ENCODE assay signal across 11 cellular contexts in the genomic region with DNA sequence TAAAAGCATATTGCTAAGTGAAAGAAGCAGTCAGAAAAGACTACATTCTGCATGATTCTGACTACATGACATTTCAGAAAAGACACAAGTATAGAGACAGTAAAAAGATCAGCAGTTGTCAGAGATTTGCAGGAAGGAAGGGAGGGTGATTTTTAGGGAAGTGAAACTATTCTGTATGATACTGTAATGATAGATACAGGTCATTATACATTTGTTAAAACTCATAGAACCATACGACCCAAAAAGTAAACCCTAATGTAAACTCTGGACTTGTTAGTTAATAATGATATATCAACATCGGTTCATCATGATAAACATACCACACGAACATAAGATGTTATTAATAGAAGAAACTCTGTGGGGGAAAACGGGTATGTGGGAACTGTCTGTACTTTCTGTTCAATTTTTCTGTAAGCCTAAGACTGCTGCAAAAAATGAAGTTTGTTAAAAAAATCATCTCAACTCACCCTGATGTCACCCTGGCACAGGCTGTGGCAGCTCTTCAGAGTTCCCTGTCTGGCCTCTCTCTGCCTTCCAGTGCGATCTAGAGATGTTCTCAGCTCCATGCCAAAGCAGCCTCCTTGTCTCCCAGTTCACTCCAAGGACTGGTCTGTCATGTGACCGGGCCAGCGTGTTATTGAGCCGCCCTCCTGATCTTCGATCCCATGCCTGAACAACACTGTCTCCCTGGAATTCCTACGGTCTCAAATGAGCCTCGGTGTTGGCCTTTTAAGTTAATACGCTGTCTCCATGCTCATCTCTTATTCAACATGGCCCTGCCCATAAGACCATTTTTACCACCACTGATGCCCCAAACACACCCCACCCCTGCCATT. TPM values are rescaled to one million over a fixed set of nuclear protein-coding genes. Genes with fewer than 3 reads are reported as not detected.
DNase-seq lines count a peak whose midpoint lies in the region; ATAC-seq and TF ChIP-seq lines count a peak whose summit lies in the region.
"Had no signal": no experiment of that assay in that cellular context is flagged by ENCODE, and none has a peak within 500 bp of the region (broad histone marks: within the 10 kb centered on the region; RNA-seq: fewer than 3 reads in every experiment).

No MANE protein-coding gene starts in this region.

- H3K79me1 ChIP-seq in neuronal stem cell (ENCODE audit: low read depth, low read length) (no peaks in the 10 kb centered on the region), H9 (ENCODE audit: insufficient read depth, low read depth, low read length, poor library complexity, severe bottlenecking) (no peaks in the 10 kb centered on the region)

- H3K23ac ChIP-seq in neuronal stem cell (ENCODE audit: low read depth, low read length, poor library complexity) (no peak overlapping the region), H9 (ENCODE audit: insufficient read length, low read depth, low read length) (no peak overlapping the region)

- H3T11ph ChIP-seq in H9 (ENCODE audit: low read length) = no peak overlapping the region

- CTCF ChIA-PET in CD8-positive, alpha-beta memory T cell (lab: Charles Lee) = no interaction called here

- H2AFZ ChIP-seq in neuronal stem cell (ENCODE audit: low read length) = no peak overlapping the region
- no peak overlapping the region for H2AFZ ChIP-seq in H9 (ENCODE audit: low read length)

- H3K18ac ChIP-seq in neuronal stem cell (ENCODE audit: low read length) = no peak overlapping the region
- no peak overlapping the region for H3K18ac ChIP-seq in H9 (ENCODE audit: insufficient read length, low read depth, low read length)

- H3K9me3 Mint-ChIP-seq in H9 = peaks cover 0 to 3% of the 10 kb centered on the region in 2 experiments; a peak in 1 of 5 replicates
- no peaks in the 10 kb centered on the region for H3K9me3 Mint-ChIP-seq in CD8-positive, alpha-beta memory T cell
- H3K9me3 Mint-ChIP-seq: activated naive CD4-positive, alpha-beta T cell treated with anti-CD3 and anti-CD28 coated beads, Interleukin-2, amount 50 U/mL, for 24 hours; T-helper 2 cell treated with Interferon-gamma antibody and Interleukin-4, amounts not matched to agents 5 μg/mL and 100 μg/mL, for 36 hours had no signal

- no peak overlapping the region for H4K5ac ChIP-seq in H9 (ENCODE audit: insufficient read length, low read depth, low read length)

- no peak overlapping the region for H3K14ac ChIP-seq in neuronal stem cell (ENCODE audit: low read length)
- H3K14ac ChIP-seq in H9 (ENCODE audit: insufficient read depth, low read length) = no peak overlapping the region

- H2AK5ac ChIP-seq in neuronal stem cell (ENCODE audit: low read depth, low read length) (no peak overlapping the region), H9 (ENCODE audit: insufficient read length, low read length) (no peak overlapping the region)

- H2BK5ac ChIP-seq in neuronal stem cell (ENCODE audit: low read length) (no peak overlapping the region), H9 (ENCODE audit: insufficient read length, low read length) (no peak overlapping the region)

- POLR2A ChIA-PET in CD8-positive, alpha-beta memory T cell (lab: Charles Lee) = no interaction called here

- ATAC-seq in GM19395 (IDR thresholded peaks at IDR 0.05; ENCODE audit: unreplicated experiment) = peak; percentile 98
- peak; percentile 88 for ATAC-seq in HG02943 (IDR thresholded peaks at IDR 0.05; ENCODE audit: low read depth, unreplicated experiment)

- no peaks in the 10 kb centered on the region; a peak in 1 of 7 replicates for H3K36me3 Mint-ChIP-seq in H9 (ENCODE audit: insufficient read depth in 1 of 3, low read depth in 3 of 3)
- H3K36me3 Mint-ChIP-seq in CD8-positive, alpha-beta memory T cell = no peaks in the 10 kb centered on the region
- H3K36me3 Mint-ChIP-seq: activated naive CD4-positive, alpha-beta T cell treated with anti-CD3 and anti-CD28 coated beads, Interleukin-2, amount 50 U/mL, for 24 hours had no signal

- 70 to 77% (median 71%) methylated on average over 12 of the region's 12 CpGs for WGBS in spleen, 5 donors
- no CpG with 5 or more reads among the region's 12 CpGs for WGBS in neuronal stem cell (ENCODE audit: extremely low coverage in 2 of 2, insufficient read length in 2 of 2, insufficient replicate concordance in 1 of 2), 2 donors
- WGBS in H9 (ENCODE audit: extremely low coverage, insufficient read length, low lambda C conversion rate) = no CpG with 5 or more reads among the region's 12 CpGs

- peaks cover 2% of the 10 kb centered on the region for H3K27me3 Mint-ChIP-seq in H9 (ENCODE audit: low read depth)
- H3K27me3 Mint-ChIP-seq in CD8-positive, alpha-beta memory T cell = peaks cover 15 to 19% of the 10 kb centered on the region in 2 donors

- no peaks in the 10 kb centered on the region for H3K23me2 ChIP-seq in H9 (ENCODE audit: insufficient read length, low read depth, low read length, poor library complexity, severe bottlenecking)

- no peak overlapping the region for H3K56ac ChIP-seq in H9 (ENCODE audit: insufficient read length, low read depth, low read length)

- H3K36me3 ChIP-seq in spleen = no peaks in the 10 kb centered on the region
- no peaks in the 10 kb centered on the region for H3K36me3 ChIP-seq in neuronal stem cell (replicated peaks in 1 of 2; ENCODE audit: control insufficient read depth in 2 of 2, insufficient read depth in 2 of 2, low read length in 2 of 2)
- H3K36me3 ChIP-seq in CD8-positive, alpha-beta memory T cell (ENCODE audit: insufficient read depth, low read length) = no peaks in the 10 kb centered on the region
- H3K36me3 ChIP-seq: MG63 had no signal

- intact Hi-C loops in spleen (cut with DNase I; ENCODE audit: low total_unique reads) = no loop called here

- no peak overlapping the region for H2BK120ac ChIP-seq in neuronal stem cell (ENCODE audit: low read depth, low read length)
- no peak overlapping the region for H2BK120ac ChIP-seq in H9 (ENCODE audit: low read depth, low read length, poor library complexity, severe bottlenecking)

- no peak overlapping the region for H3K27ac Mint-ChIP-seq in H9
- no peak overlapping the region for H3K27ac Mint-ChIP-seq in CD8-positive, alpha-beta memory T cell
- H3K27ac Mint-ChIP-seq: activated naive CD4-positive, alpha-beta T cell treated with anti-CD3 and anti-CD28 coated beads, Interleukin-2, amount 50 U/mL, for 24 hours; T-helper 2 cell treated with Interferon-gamma antibody and Interleukin-4, amounts not matched to agents 5 μg/mL and 100 μg/mL, for 36 hours had no signal

- H3K9ac ChIP-seq in neuronal stem cell (ENCODE audit: low read depth, low read length, poor library complexity) (no peak overlapping the region), H9 (ENCODE audit: extremely low read depth, insufficient read length, low read length) (no peak overlapping the region)

- no peak for TF ChIP-seq CTCF in NB4 (IDR thresholded peaks at IDR 0.05; ENCODE audit: low read depth, low read length)
- TF ChIP-seq CTCF in spleen (IDR thresholded peaks at IDR 0.05 in 8 of 11, conservative IDR thresholded peaks at IDR 0.05 in 3 of 11) = no peak
- no peak for TF ChIP-seq CTCF in H9 (conservative IDR thresholded peaks at IDR 0.05)

- H2BK12ac ChIP-seq in neuronal stem cell (ENCODE audit: low read length) (no peak overlapping the region), H9 (ENCODE audit: insufficient read length, low read depth, low read length) (no peak overlapping the region)

- H4K20me1 ChIP-seq in H9 (ENCODE audit: control insufficient read depth, insufficient read depth, insufficient read length) = no peaks in the 10 kb centered on the region

- H3K4ac ChIP-seq in neuronal stem cell (ENCODE audit: low read length) = no peak overlapping the region
- H3K4ac ChIP-seq in H9 (ENCODE audit: low read depth, low read length) = no peak overlapping the region

- H3K4me1 ChIP-seq in spleen (peaks cover 5 to 27% (median 20%) of the 10 kb centered on the region in 6 donors), neuronal stem cell (ENCODE audit: control insufficient read depth in 2 of 2, insufficient read depth in 1 of 2, low read depth in 1 of 2, low read length in 2 of 2) (no peaks in the 10 kb centered on the region), H9 (ENCODE audit: insufficient read depth, low read length) (no peaks in the 10 kb centered on the region; the same call in 1 of the 2 replicates)
- H3K4me1 ChIP-seq in CD8-positive, alpha-beta memory T cell (ENCODE audit: insufficient read depth, low read length) = no peaks in the 10 kb centered on the region

- H4K91ac ChIP-seq in neuronal stem cell (ENCODE audit: low read depth, low read length, poor library complexity) (no peak overlapping the region), H9 (ENCODE audit: insufficient read length, low read depth, low read length) (no peak overlapping the region)

- H2BK20ac ChIP-seq in H9 (ENCODE audit: low read depth, low read length, poor library complexity, severe bottlenecking) = no peak overlapping the region

- no peaks in the 10 kb centered on the region for H3K9me3 ChIP-seq in spleen
- no peaks in the 10 kb centered on the region for H3K9me3 ChIP-seq in neuronal stem cell (replicated peaks in 1 of 2; ENCODE audit: control insufficient read depth in 2 of 2, insufficient read depth in 1 of 2, low read depth in 1 of 2, low read length in 2 of 2)
- no peaks in the 10 kb centered on the region for H3K9me3 ChIP-seq in H9 (ENCODE audit: control insufficient read depth, low read depth, low read length)
- H3K9me3 ChIP-seq in CD8-positive, alpha-beta memory T cell (ENCODE audit: low read length) = no peaks in the 10 kb centered on the region
- H3K9me3 ChIP-seq: MG63 had no signal

- TF ChIP-seq POLR2A in NB4 (IDR thresholded peaks at IDR 0.05; ENCODE audit: extremely low read depth, insufficient read length) (no peak), spleen (IDR thresholded peaks at IDR 0.05) (no peak)

- H4K8ac ChIP-seq in neuronal stem cell (ENCODE audit: low read depth, low read length) (no peak overlapping the region), H9 (replicated peaks; ENCODE audit: insufficient read length, low read depth, low read length) (no peak overlapping the region)

- no peaks in the 10 kb centered on the region for H3K79me2 ChIP-seq in H9 (ENCODE audit: insufficient read depth, low read length)

- peak overlapping the region in 7 of 8 donors; percentile 22 to 75 (median 64) for H3K27ac ChIP-seq in spleen
- no peak overlapping the region for H3K27ac ChIP-seq in neuronal stem cell (replicated peaks; ENCODE audit: low read length)
- no peak overlapping the region for H3K27ac ChIP-seq in H9 (ENCODE audit: insufficient read length, low read depth, low read length)
- no peak overlapping the region for H3K27ac ChIP-seq in CD8-positive, alpha-beta memory T cell (ENCODE audit: low read depth, low read length)

- H2BK15ac ChIP-seq in neuronal stem cell (ENCODE audit: low read length) (no peak overlapping the region), H9 (ENCODE audit: low read depth, low read length) (no peak overlapping the region)

- H3K4me3 ChIP-seq in NB4 (ENCODE audit: low read depth, low read length) (no peak overlapping the region), spleen (peak overlapping the region in 1 of 8 donors; percentile 25), neuronal stem cell (ENCODE audit: low read length in 2 of 2) (no peak overlapping the region)
- no peak overlapping the region for H3K4me3 ChIP-seq in CD8-positive, alpha-beta memory T cell (ENCODE audit: low read length)
- H3K4me3 ChIP-seq: MG63 had no signal

- no peak overlapping the region for H3K4me3 Mint-ChIP-seq in H9
- H3K4me3 Mint-ChIP-seq in CD8-positive, alpha-beta memory T cell = no peak overlapping the region
- H3K4me3 Mint-ChIP-seq: activated naive CD4-positive, alpha-beta T cell treated with anti-CD3 and anti-CD28 coated beads, Interleukin-2, amount 50 U/mL, for 24 hours; T-helper 2 cell treated with Interferon-gamma antibody and Interleukin-4, amounts not matched to agents 5 μg/mL and 100 μg/mL, for 36 hours had no signal

- peak; percentile 44 for DNase-seq in NB4 (ENCODE audit: low read depth)
- no peak for DNase-seq in spleen
- DNase-seq in neuronal stem cell (ENCODE audit: low spot score) = no peak
- DNase-seq in H9 = no peak
- no peak for DNase-seq in CD8-positive, alpha-beta memory T cell
- DNase-seq: MG63 had no signal

- H3K4me2 ChIP-seq in neuronal stem cell (ENCODE audit: insufficient read depth, low read length, poor library complexity, severe bottlenecking) (no peak overlapping the region), H9 (ENCODE audit: insufficient read depth, insufficient read length, low read length) (no peak overlapping the region)

- no peaks in the 10 kb centered on the region for H3K27me3 ChIP-seq in spleen (replicated peaks in 1 of 7)
- H3K27me3 ChIP-seq in neuronal stem cell (ENCODE audit: control insufficient read depth in 3 of 3, insufficient read depth in 3 of 3, low read depth in 1 of 3, low read length in 3 of 3) = peaks cover 0 to 3% (median 0%) of the 10 kb centered on the region in 3 experiments
- H3K27me3 ChIP-seq in H9 (ENCODE audit: insufficient read depth, low read length) = no peaks in the 10 kb centered on the region
- peaks cover 3% of the 10 kb centered on the region for H3K27me3 ChIP-seq in CD8-positive, alpha-beta memory T cell (ENCODE audit: insufficient read depth, low read length, poor library complexity, severe bottlenecking)

- peaks cover 9% of the 10 kb centered on the region in 2 experiments for H3K4me1 Mint-ChIP-seq in H9
- H3K4me1 Mint-ChIP-seq in CD8-positive, alpha-beta memory T cell = no peaks in the 10 kb centered on the region
- H3K4me1 Mint-ChIP-seq: activated naive CD4-positive, alpha-beta T cell treated with anti-CD3 and anti-CD28 coated beads, Interleukin-2, amount 50 U/mL, for 24 hours had no signal

RNA-seq across cellular contexts. Expression of gene PRLR, which starts 35.4 kb away (rescaled TPM):
- total RNA-seq in spleen = under 1 TPM; 0.09 to 0.82 (median 0.40) TPM
- under 1 TPM; 0.02 to 0.03 (median 0.03) TPM for polyA plus RNA-seq in spleen
- polyA plus RNA-seq in neuronal stem cell (2013, experiment 1 of 2) = 0.11 TPM
- 0.12 TPM for polyA plus RNA-seq in neuronal stem cell (2013, experiment 2 of 2)
- total RNA-seq in H9 (2021) = 2.5 TPM in 2 replicates
- total RNA-seq in CD8-positive, alpha-beta memory T cell = not detected
- polyA plus RNA-seq in CD8-positive, alpha-beta memory T cell = not detected
- total RNA-seq: myocyte had no signal

Comparison
In these comparisons a context has a peak if more than half of its experiments do, and no peak if none do; other contexts are left out.
1. H3K27ac ChIP-seq: peak in spleen (7 of 8); none in neuronal stem cell (single experiment), H9 (single experiment) and CD8-positive, alpha-beta memory T cell (single experiment).